ENCODE assay signal across 23 cellular contexts in genomic region chr2:233436191-233436581, GRCh38.
DNase-seq lines count a peak whose midpoint lies in the region; ATAC-seq and TF ChIP-seq lines count a peak whose summit lies in the region.
"Had no signal": no experiment of that assay in that cellular context is flagged by ENCODE, and none has a peak within 500 bp of the region (broad histone marks: within the 10 kb centered on the region; RNA-seq: fewer than 3 reads in every experiment).

No MANE protein-coding gene starts in this region.

- peaks cover 15 to 44% of the 10 kb centered on the region in 2 donors for H3K36me3 ChIP-seq in neuronal stem cell (replicated peaks in 1 of 2; ENCODE audit: control insufficient read depth in 2 of 2, insufficient read depth in 2 of 2, low read length in 2 of 2)
- no peaks in the 10 kb centered on the region for H3K36me3 ChIP-seq in testis (ENCODE audit: low read depth, missing control alignments)

- DNase-seq in activated CD8-positive, alpha-beta memory T cell treated with anti-CD3 and anti-CD28 coated beads, Interleukin-2, amount 50 U/mL, for 48 hours: peak; percentile 36
- no peak for DNase-seq in activated CD8-positive, alpha-beta memory T cell treated with anti-CD3 and anti-CD28 coated beads, Interleukin-2, amount 50 U/mL, for 4 hours
- DNase-seq in cerebellar cortex (ENCODE audit: low spot score): peak; percentile 79
- no peak for DNase-seq in neuronal stem cell (ENCODE audit: low spot score)
- peak; percentile 10 for DNase-seq in testis
- DNase-seq in activated CD4-positive, alpha-beta memory T cell treated with anti-CD3 and anti-CD28 coated beads, Interleukin-2, amount 10 ng/mL, durations not matched to agents 7 days and 5 days: no peak
- no peak for DNase-seq in NCI-H226
- DNase-seq: activated naive CD4-positive, alpha-beta T cell; AML-193; colonic mucosa; DMS153; NCI-H1092; NCI-H187 treated with DMSO at 0.1 percent for 48 hours; NCI-H774; RPMI8226; stimulated activated CD4-positive, alpha-beta T cell treated with anti-CD3 and anti-CD28 coated beads, Interleukin-2, amount 100 ng/mL, for 48 hours had no signal

- H3K4me3 Mint-ChIP-seq in activated CD4-positive, alpha-beta memory T cell treated with anti-CD3 and anti-CD28 coated beads, Interleukin-2, amount 10 ng/mL, durations not matched to agents 7 days and 5 days: no peak overlapping the region
- H3K4me3 Mint-ChIP-seq: activated CD4-positive, alpha-beta memory T cell treated with anti-CD3 and anti-CD28 coated beads for 36 hours; stimulated activated memory B cell treated with anti-CD40 and anti-IgM and Interleukin-4, amounts not matched to agents 10 μg/mL and 1 μg/mL and 100 μg/mL, for 72 hours had no signal

- H3K18ac ChIP-seq in neuronal stem cell (ENCODE audit: low read length): no peak overlapping the region

- H4K8ac ChIP-seq in neuronal stem cell (ENCODE audit: low read depth, low read length): no peak overlapping the region

- no peak overlapping the region for H2BK5ac ChIP-seq in neuronal stem cell (ENCODE audit: low read length)

- H3K14ac ChIP-seq in neuronal stem cell (ENCODE audit: low read length): peak overlapping the region; percentile 9

- no peaks in the 10 kb centered on the region for H3K4me1 ChIP-seq in neuronal stem cell (ENCODE audit: control insufficient read depth in 2 of 2, insufficient read depth in 1 of 2, low read depth in 1 of 2, low read length in 2 of 2)
- H3K4me1 ChIP-seq in testis: peaks cover 6% of the 10 kb centered on the region
- H3K4me1 ChIP-seq: colonic mucosa, prostate gland, tibial nerve had no signal

- no peak overlapping the region for H2AK5ac ChIP-seq in neuronal stem cell (ENCODE audit: low read depth, low read length)

- H2BK120ac ChIP-seq in neuronal stem cell (ENCODE audit: low read depth, low read length): no peak overlapping the region

- CTCF ChIA-PET in activated CD4-positive, alpha-beta memory T cell treated with anti-CD3 and anti-CD28 coated beads, Interleukin-2, amount 10 ng/mL, durations not matched to agents 7 days and 5 days (lab: Charles Lee): no interaction called here

- H3K9ac ChIP-seq in neuronal stem cell (ENCODE audit: low read depth, low read length, poor library complexity): no peak overlapping the region

- intact Hi-C loops in testis (cut with DNase I; ENCODE audit: low total_unique reads): loop anchor here (10.0 kb wide), 1 partner anchor 81 kb away; the partner anchor contains the start of gene DGKD

- no peaks in the 10 kb centered on the region for H3K9me3 Mint-ChIP-seq in activated CD4-positive, alpha-beta memory T cell treated with anti-CD3 and anti-CD28 coated beads, Interleukin-2, amount 10 ng/mL, durations not matched to agents 7 days and 5 days
- H3K9me3 Mint-ChIP-seq: activated CD4-positive, alpha-beta memory T cell treated with anti-CD3 and anti-CD28 coated beads for 36 hours; IgD-negative memory B cell had no signal

- H3K4me2 ChIP-seq in neuronal stem cell (ENCODE audit: insufficient read depth, low read length, poor library complexity, severe bottlenecking): no peak overlapping the region

- H2BK15ac ChIP-seq in neuronal stem cell (ENCODE audit: low read length): no peak overlapping the region

- H3K9me3 ChIP-seq in neuronal stem cell (replicated peaks in 1 of 2; ENCODE audit: control insufficient read depth in 2 of 2, insufficient read depth in 1 of 2, low read depth in 1 of 2, low read length in 2 of 2) (no peaks in the 10 kb centered on the region), testis (no peaks in the 10 kb centered on the region)
- H3K9me3 ChIP-seq: colonic mucosa, prostate gland, tibial nerve had no signal

- no peak for ATAC-seq in GM18868 (IDR thresholded peaks at IDR 0.05; ENCODE audit: unreplicated experiment)
- ATAC-seq: stimulated activated memory B cell treated with anti-CD40 and anti-IgM and Interleukin-4, amounts not matched to agents 10 μg/mL and 1 μg/mL and 100 μg/mL, for 72 hours had no signal

- no peak overlapping the region for H2BK12ac ChIP-seq in neuronal stem cell (ENCODE audit: low read length)

- POLR2A ChIA-PET in activated CD4-positive, alpha-beta memory T cell treated with anti-CD3 and anti-CD28 coated beads, Interleukin-2, amount 10 ng/mL, durations not matched to agents 7 days and 5 days (lab: Charles Lee): no interaction called here

- H3K27me3 ChIP-seq in neuronal stem cell (ENCODE audit: control insufficient read depth in 3 of 3, insufficient read depth in 3 of 3, low read depth in 1 of 3, low read length in 3 of 3) (no peaks in the 10 kb centered on the region), testis (no peaks in the 10 kb centered on the region)
- H3K27me3 ChIP-seq: colonic mucosa, tibial nerve had no signal

- no CpG with 5 or more reads among the region's 15 CpGs for WGBS in neuronal stem cell (ENCODE audit: extremely low coverage in 2 of 2, insufficient read length in 2 of 2, insufficient replicate concordance in 1 of 2), 2 donors
- WGBS in testis, 2 donors: 92 to 96% methylated on average over 7 to 14 of the region's 15 CpGs

- peaks cover 9% of the 10 kb centered on the region for H3K4me1 Mint-ChIP-seq in activated CD4-positive, alpha-beta memory T cell treated with anti-CD3 and anti-CD28 coated beads, Interleukin-2, amount 10 ng/mL, durations not matched to agents 7 days and 5 days

- no peak overlapping the region for H3K4ac ChIP-seq in neuronal stem cell (ENCODE audit: low read length)

- H4K91ac ChIP-seq in neuronal stem cell (ENCODE audit: low read depth, low read length, poor library complexity): no peak overlapping the region

- no peak overlapping the region for H2AFZ ChIP-seq in neuronal stem cell (ENCODE audit: low read length)

- TF ChIP-seq POLR2A in testis (IDR thresholded peaks at IDR 0.05): no peak

- H3K27ac ChIP-seq in neuronal stem cell (replicated peaks; ENCODE audit: low read length) (no peak overlapping the region), testis (no peak overlapping the region)
- H3K27ac ChIP-seq: colonic mucosa, prostate gland, SK-N-MC, tibial nerve had no signal

- H3K36me3 Mint-ChIP-seq in activated CD4-positive, alpha-beta memory T cell treated with anti-CD3 and anti-CD28 coated beads, Interleukin-2, amount 10 ng/mL, durations not matched to agents 7 days and 5 days (ENCODE audit: low read depth): peaks cover 45% of the 10 kb centered on the region

- no peaks in the 10 kb centered on the region for H3K27me3 Mint-ChIP-seq in activated CD4-positive, alpha-beta memory T cell treated with anti-CD3 and anti-CD28 coated beads, Interleukin-2, amount 10 ng/mL, durations not matched to agents 7 days and 5 days
- H3K27me3 Mint-ChIP-seq: activated CD4-positive, alpha-beta memory T cell treated with anti-CD3 and anti-CD28 coated beads for 36 hours; IgD-negative memory B cell; stimulated activated memory B cell treated with anti-CD40 and anti-IgM and Interleukin-4, amounts not matched to agents 10 μg/mL and 1 μg/mL and 100 μg/mL, for 72 hours had no signal

- no peaks in the 10 kb centered on the region for H3K79me1 ChIP-seq in neuronal stem cell (ENCODE audit: low read depth, low read length)

- H3K23ac ChIP-seq in neuronal stem cell (ENCODE audit: low read depth, low read length, poor library complexity): no peak overlapping the region

- H3K27ac Mint-ChIP-seq in activated CD4-positive, alpha-beta memory T cell treated with anti-CD3 and anti-CD28 coated beads, Interleukin-2, amount 10 ng/mL, durations not matched to agents 7 days and 5 days: no peak overlapping the region
- H3K27ac Mint-ChIP-seq: activated CD4-positive, alpha-beta memory T cell treated with anti-CD3 and anti-CD28 coated beads for 36 hours; IgD-negative memory B cell; stimulated activated memory B cell treated with anti-CD40 and anti-IgM and Interleukin-4, amounts not matched to agents 10 μg/mL and 1 μg/mL and 100 μg/mL, for 72 hours had no signal

- no peak for TF ChIP-seq CTCF in testis (IDR thresholded peaks at IDR 0.05)

- H3K4me3 ChIP-seq in neuronal stem cell (ENCODE audit: low read length in 2 of 2) (no peak overlapping the region), testis (no peak overlapping the region)
- H3K4me3 ChIP-seq: colonic mucosa, prostate gland, SK-N-MC, tibial nerve had no signal

Comparison
In these comparisons a context has a peak if more than half of its experiments do, and no peak if none do; other contexts are left out.
1. DNase-seq: peak in activated CD8-positive, alpha-beta memory T cell treated with anti-CD3 and anti-CD28 coated beads, Interleukin-2, amount 50 U/mL, for 48 hours (single experiment), cerebellar cortex (single experiment) and testis (single experiment); none in activated CD8-positive, alpha-beta memory T cell treated with anti-CD3 and anti-CD28 coated beads, Interleukin-2, amount 50 U/mL, for 4 hours (single experiment), neuronal stem cell (single experiment), activated CD4-positive, alpha-beta memory T cell treated with anti-CD3 and anti-CD28 coated beads, Interleukin-2, amount 10 ng/mL, durations not matched to agents 7 days and 5 days (single experiment) and NCI-H226 (single experiment).